8 cellular contexts compared by ENCODE assay signal in the genomic region with DNA sequence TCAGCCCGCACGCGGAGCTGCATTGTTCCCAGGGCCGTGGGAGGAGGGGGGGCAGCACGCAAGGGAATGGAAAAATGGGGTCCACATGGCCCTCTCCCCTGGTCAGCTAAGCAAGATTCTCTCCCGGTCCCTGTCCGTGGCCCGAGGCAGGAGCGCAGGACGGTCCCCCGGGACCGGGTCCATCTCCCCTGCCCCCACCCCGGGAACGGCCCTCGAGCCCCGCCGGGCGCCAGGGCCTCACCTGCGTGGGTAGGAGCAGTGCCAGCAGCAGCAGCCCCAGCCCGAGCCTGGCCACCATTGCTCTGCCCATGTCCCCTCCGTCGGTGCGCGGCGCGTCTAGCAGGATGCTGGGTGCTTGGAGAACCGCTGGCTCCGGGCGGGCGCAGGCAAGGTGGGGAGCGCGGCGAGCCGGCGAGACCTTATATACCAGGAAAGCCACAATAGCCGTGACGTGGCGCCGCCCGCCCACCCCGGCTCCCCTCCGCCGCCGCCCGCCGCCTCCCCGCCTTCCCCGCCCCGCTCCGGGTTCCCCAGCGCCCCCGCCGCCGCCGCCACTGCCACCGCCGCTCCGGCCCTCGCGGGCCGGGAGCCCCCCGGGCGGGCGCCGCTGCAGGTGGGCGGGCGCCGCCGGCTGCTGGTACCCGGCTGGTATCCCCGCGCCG. TPM values are rescaled to one million over a fixed set of nuclear protein-coding genes. Genes with fewer than 3 reads are reported as not detected.
DNase-seq lines count a peak whose midpoint lies in the region; ATAC-seq and TF ChIP-seq lines count a peak whose summit lies in the region.

A gene with protein sequence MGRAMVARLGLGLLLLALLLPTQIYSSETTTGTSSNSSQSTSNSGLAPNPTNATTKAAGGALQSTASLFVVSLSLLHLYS (minus strand): TSS at position 393 of the 662 bp plus-strand sequence. CDS start 83 bp downstream, at position 310.

- H3K4me1 ChIP-seq in A673 (ENCODE audit: insufficient read depth, low read length, poor library complexity, severe bottlenecking) (peaks cover 9% of the 10 kb centered on the region), mesenchymal stem cell (ENCODE audit: control insufficient read depth, insufficient read depth, low read depth, low read length) (peaks cover 20% of the 10 kb centered on the region)

- peaks cover 10% of the 10 kb centered on the region for H3K79me1 ChIP-seq in mesenchymal stem cell (replicated peaks; ENCODE audit: low read length, poor library complexity, severe bottlenecking)

- H4K91ac ChIP-seq in mesenchymal stem cell (ENCODE audit: low read length) = no peak within 1 kb of the TSS

- H2BK120ac ChIP-seq in mesenchymal stem cell (ENCODE audit: low read depth, low read length) = no peak within 1 kb of the TSS

- H2BK12ac ChIP-seq in mesenchymal stem cell (ENCODE audit: low read length in 2 of 2) = no peak within 1 kb of the TSS

- peak within 1 kb of the TSS; percentile 81 for H3K4me2 ChIP-seq in mesenchymal stem cell (ENCODE audit: low read length, poor library complexity, severe bottlenecking)

- BruUV-seq in A673 (replicated peaks; lab: Mats Ljungman, UMichigan) = no TSS peak

- no peak within 1 kb of the TSS for H3K27ac ChIP-seq in A673 (ENCODE audit: low read depth, low read length, poor library complexity, severe bottlenecking)
- no peak within 1 kb of the TSS for H3K27ac ChIP-seq in RWPE1
- no peak within 1 kb of the TSS for H3K27ac ChIP-seq in mesenchymal stem cell (ENCODE audit: low read length, poor library complexity, severe bottlenecking)
- no peak within 1 kb of the TSS for H3K27ac ChIP-seq in temporal lobe (ENCODE audit: low read depth, low read length)

- peak within 1 kb of the TSS; percentile 59 for H3K4me3 ChIP-seq in A673 (ENCODE audit: low read depth, low read length, poor library complexity, severe bottlenecking)
- peak within 1 kb of the TSS; percentile 71 to 80 for H3K4me3 ChIP-seq in mesenchymal stem cell (ENCODE audit: insufficient read depth in 1 of 2, low read depth in 1 of 2, low read length in 2 of 2)

- peak within 1 kb of the TSS in 1 of 2 experiments; percentile 77 for H3K23ac ChIP-seq in mesenchymal stem cell (ENCODE audit: low read length in 2 of 2)

- no peak within 1 kb of the TSS for H3K4ac ChIP-seq in mesenchymal stem cell (ENCODE audit: low read depth in 1 of 2, low read length in 2 of 2)

- ATAC-seq in HG03521 (IDR thresholded peaks at IDR 0.05; ENCODE audit: unreplicated experiment) = peak; percentile 16

- peak within 1 kb of the TSS; percentile 35 for H2BK5ac ChIP-seq in mesenchymal stem cell (ENCODE audit: low read depth, low read length, poor library complexity, severe bottlenecking)

- TF ChIP-seq CTCF in A673 (conservative IDR thresholded peaks at IDR 0.05; ENCODE audit: low read depth, low read length) (no peak), RWPE1 (conservative IDR thresholded peaks at IDR 0.05; ENCODE audit: low read depth) (no peak)

- H3K14ac ChIP-seq in mesenchymal stem cell (ENCODE audit: low read length in 2 of 2) = no peak within 1 kb of the TSS

- H3K27me3 ChIP-seq in A673 (replicated peaks; ENCODE audit: insufficient read depth, low read depth, low read length, poor library complexity) (peaks cover 57% of the 10 kb centered on the region), mesenchymal stem cell (ENCODE audit: control insufficient read depth in 1 of 2, insufficient read depth in 1 of 2, low read length in 2 of 2) (peaks cover 34 to 52% of the 10 kb centered on the region in 2 experiments)

- TF ChIP-seq POLR2A in GM18526 (IDR thresholded peaks at IDR 0.05; ENCODE audit: extremely low read depth, insufficient read length) = peak; percentile 42

- DNase-seq in A673 (ENCODE audit: low spot score) (no peak), RWPE1 (ENCODE audit: low spot score) (peak; percentile 51), cerebellum (ENCODE audit: low spot score) (no peak), mesenchymal stem cell (peak; percentile 15), AG08396 (ENCODE audit: low spot score) (no peak)

- H2AFZ ChIP-seq in mesenchymal stem cell (ENCODE audit: low read depth, low read length) = no peak within 1 kb of the TSS

- intact Hi-C loops in A673 (cut with micrococcal nuclease; ENCODE audit: unreplicated experiment) = no loop called here

- H2BK15ac ChIP-seq in mesenchymal stem cell (ENCODE audit: low read depth, poor library complexity, severe bottlenecking) = no peak within 1 kb of the TSS

- H3K36me3 ChIP-seq in A673 (ENCODE audit: insufficient read depth, low read length, poor library complexity, severe bottlenecking) (no peaks in the 10 kb centered on the region), mesenchymal stem cell (ENCODE audit: control insufficient read depth in 1 of 2, insufficient read depth in 2 of 2, low read depth in 1 of 2, low read length in 2 of 2) (no peaks in the 10 kb centered on the region)

- 1% methylated on average over 35 of the region's 73 CpGs for WGBS in mesenchymal stem cell

- H3K18ac ChIP-seq in mesenchymal stem cell (ENCODE audit: low read depth in 1 of 2, low read length in 2 of 2) = no peak within 1 kb of the TSS

- no peak within 1 kb of the TSS for H4K8ac ChIP-seq in mesenchymal stem cell (ENCODE audit: low read length)

- H2AK5ac ChIP-seq in mesenchymal stem cell (ENCODE audit: low read length, severe bottlenecking) = no peak within 1 kb of the TSS

- H3K9me3 ChIP-seq in A673 (ENCODE audit: low read depth, low read length, poor library complexity, severe bottlenecking) (no peaks in the 10 kb centered on the region), mesenchymal stem cell (ENCODE audit: control insufficient read depth, low read length) (no peaks in the 10 kb centered on the region)

- POLR2A ChIA-PET in A673 (lab: Charles Lee; ENCODE audit: low non-redundant PET) = no interaction called here
- POLR2A ChIA-PET in RWPE1 (lab: Yijun Ruan, JAX; ENCODE audit: low non-redundant PET) = interaction anchor here (0.5 kb wide), 1 partner anchor 102 kb away, joined by 7 read pairs; no protein-coding TSS in a partner anchor

- CTCF ChIA-PET in A673 (lab: Charles Lee) (no interaction called here), RWPE1 (lab: Yijun Ruan, JAX) (interaction anchor here (0.8 to 0.9 kb wide), 2 partner anchors 125 to 350 kb away, joined by 3 read pairs; no protein-coding TSS in a partner anchor)

- peak within 1 kb of the TSS; percentile 29 for H3K9ac ChIP-seq in mesenchymal stem cell (ENCODE audit: low read length)

RNA-seq across cellular contexts. Expression of the gene that starts here (rescaled TPM):
- total RNA-seq in A673 (2021) (10.2 and 12.2 TPM in 2 replicates), cerebellum (430 TPM), temporal lobe (964 TPM)
- polyA plus RNA-seq in mesenchymal stem cell (2013, experiment 1 of 2) = 59.5 TPM
- polyA plus RNA-seq in mesenchymal stem cell (2013, experiment 2 of 2) = 58.8 TPM

Comparison
In these comparisons a context has a peak if more than half of its experiments do, and no peak if none do; other contexts are left out.
1. RNA of the gene that starts here (total RNA-seq): 964 TPM in temporal lobe (single experiment) and 430 TPM in cerebellum (single experiment); 10.2 to 12.2 TPM in A673; every median in the first group is over 10 times any median in the second.
2. DNase-seq: peak in RWPE1 (single experiment) and mesenchymal stem cell (single experiment); none in A673 (single experiment), cerebellum (single experiment) and AG08396 (single experiment).